ENCODE assay signal across 8 cellular contexts in genomic region chr7:150368884-150369739, GRCh38. TPM values are rescaled to one million over a fixed set of nuclear protein-coding genes. Genes with fewer than 3 reads are reported as not detected.
DNase-seq lines count a peak whose midpoint lies in the region; ATAC-seq and TF ChIP-seq lines count a peak whose summit lies in the region.

No MANE protein-coding gene starts in this region.

- no peaks in the 10 kb centered on the region for H3K27me3 ChIP-seq in ectodermal cell (ENCODE audit: control insufficient read depth, insufficient read depth, low read length, poor library complexity, severe bottlenecking)
- no peaks in the 10 kb centered on the region for H3K27me3 ChIP-seq in lung (ENCODE audit: control insufficient read depth, insufficient read depth)

- peak overlapping the region; percentile 92 for H3K27ac Mint-ChIP-seq in stimulated activated effector memory CD8-positive, alpha-beta T cell treated with anti-CD3 and anti-CD28 coated beads, Interleukin-12 subunit alpha, Interleukin-12 subunit beta, amount 100 ng/mL, for 72 hours

- H3K9me3 Mint-ChIP-seq in stimulated activated effector memory CD8-positive, alpha-beta T cell treated with anti-CD3 and anti-CD28 coated beads, Interleukin-12 subunit alpha, Interleukin-12 subunit beta, amount 100 ng/mL, for 72 hours = no peaks in the 10 kb centered on the region

- H3K36me3 ChIP-seq in ectodermal cell (ENCODE audit: control insufficient read depth, insufficient read depth, low read length) = peaks cover 26% of the 10 kb centered on the region
- peaks cover 0 to 37% of the 10 kb centered on the region in 2 donors for H3K36me3 ChIP-seq in lung (ENCODE audit: control insufficient read depth in 2 of 2, insufficient read depth in 2 of 2, low read length in 2 of 2)

- H3K9me3 ChIP-seq in ectodermal cell (ENCODE audit: control insufficient read depth, low read length) = no peaks in the 10 kb centered on the region
- H3K9me3 ChIP-seq in lung (ENCODE audit: control insufficient read depth in 2 of 2, insufficient read depth in 1 of 2, low read length in 1 of 2) = no peaks in the 10 kb centered on the region

- peaks cover 26% of the 10 kb centered on the region for H3K4me1 ChIP-seq in ectodermal cell (ENCODE audit: control insufficient read depth, insufficient read depth, low read length)
- peaks cover 5 to 7% of the 10 kb centered on the region in 2 donors for H3K4me1 ChIP-seq in lung (ENCODE audit: control insufficient read depth in 2 of 2, insufficient read depth in 2 of 2, low read length in 2 of 2)

- peak overlapping the region; percentile 84 for H3K4me3 Mint-ChIP-seq in stimulated activated effector memory CD8-positive, alpha-beta T cell treated with anti-CD3 and anti-CD28 coated beads, Interleukin-12 subunit alpha, Interleukin-12 subunit beta, amount 100 ng/mL, for 72 hours

- 0% methylated on average over 57 to 58 of the region's 58 CpGs for WGBS in ectodermal cell, 2 experiments
- 0 to 1% methylated on average over 41 to 58 of the region's 58 CpGs for WGBS in lung, 2 donors

- DNase-seq in NCI-H187 (lab: John Stamatoyannopoulos, UW) = peak; percentile 18 to 44
- DNase-seq in NCI-H187 treated with DMSO at 0.1 percent for 48 hours (lab: John Stamatoyannopoulos, UW) = no peak
- peak; percentile 11 for DNase-seq in NCI-H1105 (lab: John Stamatoyannopoulos, UW)
- DNase-seq in activated CD4-positive, alpha-beta T cell treated with anti-CD3 and anti-CD28 coated beads for 48 hours = peak; percentile 56
- peak; percentile 65 for DNase-seq in lung (ENCODE audit: low spot score)
- peak in 1 of 2 donors; percentile 20 for DNase-seq in stimulated activated effector memory CD8-positive, alpha-beta T cell treated with anti-CD3 and anti-CD28 coated beads, Interleukin-12 subunit alpha, Interleukin-12 subunit beta, amount 100 ng/mL, for 72 hours (ENCODE audit: low spot score in 2 of 2)

- H3K4me3 ChIP-seq in ectodermal cell (ENCODE audit: insufficient read depth, low read depth, low read length) (peak overlapping the region; percentile 90), lung (peak overlapping the region; percentile 85)

- H3K4me1 Mint-ChIP-seq in stimulated activated effector memory CD8-positive, alpha-beta T cell treated with anti-CD3 and anti-CD28 coated beads, Interleukin-12 subunit alpha, Interleukin-12 subunit beta, amount 100 ng/mL, for 72 hours = peaks cover 35% of the 10 kb centered on the region

- peaks cover 40% of the 10 kb centered on the region for H3K36me3 Mint-ChIP-seq in stimulated activated effector memory CD8-positive, alpha-beta T cell treated with anti-CD3 and anti-CD28 coated beads, Interleukin-12 subunit alpha, Interleukin-12 subunit beta, amount 100 ng/mL, for 72 hours

- no peak for TF ChIP-seq CTCF in lung (IDR thresholded peaks at IDR 0.05; ENCODE audit: control extremely low read depth, extremely low read depth)

- peak; percentile 22 for ATAC-seq in HG02571 (IDR thresholded peaks at IDR 0.05; ENCODE audit: unreplicated experiment)
- peak; percentile 27 for ATAC-seq in lung (ENCODE audit: insufficient read depth, low FRiP score)
- ATAC-seq in stimulated activated effector memory CD8-positive, alpha-beta T cell treated with anti-CD3 and anti-CD28 coated beads, Interleukin-12 subunit alpha, Interleukin-12 subunit beta, amount 100 ng/mL, for 72 hours = peak; percentile 56

- H3K27ac ChIP-seq in ectodermal cell (ENCODE audit: insufficient read depth, low read depth, low read length, poor library complexity, severe bottlenecking) (peak overlapping the region; percentile 98), lung (ENCODE audit: low read depth in 1 of 2, low read length in 1 of 2) (peak overlapping the region; percentile 97 to 99)

RNA-seq across cellular contexts. Expression of gene REPIN1, which starts 0.5 kb away (rescaled TPM):
- polyA plus RNA-seq in ectodermal cell (2013, experiment 1 of 4) = 75.3 TPM
- polyA plus RNA-seq in ectodermal cell (2013, experiment 2 of 4) = 83.3 TPM
- 73.8 TPM for polyA plus RNA-seq in ectodermal cell (2013, experiment 3 of 4)
- polyA plus RNA-seq in ectodermal cell (2013, experiment 4 of 4) = 79.6 TPM
- total RNA-seq in lung = 100 to 1,000 TPM in 1 of 2 donors, 10 to 100 TPM in 1; 50.3 to 135 TPM
- 10 to 100 TPM; 38.4 to 73.8 TPM for polyA plus RNA-seq in lung

RNA-seq across cellular contexts. Expression of gene ZNF775, which starts 10.0 kb away (rescaled TPM):
- polyA plus RNA-seq in ectodermal cell (2013, experiment 1 of 4) = 16.7 TPM
- polyA plus RNA-seq in ectodermal cell (2013, experiment 2 of 4) = 14.4 TPM
- 16.5 TPM for polyA plus RNA-seq in ectodermal cell (2013, experiment 3 of 4)
- 15.2 TPM for polyA plus RNA-seq in ectodermal cell (2013, experiment 4 of 4)
- 1 to 10 TPM; 4.4 to 5.4 TPM for total RNA-seq in lung
- 1 to 10 TPM; 1.4 to 3.2 TPM for polyA plus RNA-seq in lung

RNA-seq across cellular contexts. Expression of gene RARRES2, which starts 27.7 kb away (rescaled TPM):
- 4.9 TPM for polyA plus RNA-seq in ectodermal cell (2013, experiment 1 of 4)
- 3.5 TPM for polyA plus RNA-seq in ectodermal cell (2013, experiment 2 of 4)
- 5.2 TPM for polyA plus RNA-seq in ectodermal cell (2013, experiment 3 of 4)
- polyA plus RNA-seq in ectodermal cell (2013, experiment 4 of 4) = 5.9 TPM
- 100 to 1,000 TPM; 123 to 161 TPM for total RNA-seq in lung
- 100 to 1,000 TPM; 164 to 212 TPM for polyA plus RNA-seq in lung

RNA-seq across cellular contexts. Expression of gene ACTR3C, which starts 45.8 kb away (rescaled TPM):
- polyA plus RNA-seq in ectodermal cell (2013, experiment 1 of 4) = 0.93 TPM
- 0.44 TPM for polyA plus RNA-seq in ectodermal cell (2013, experiment 2 of 4)
- 0.48 TPM for polyA plus RNA-seq in ectodermal cell (2013, experiment 3 of 4)
- 0.20 TPM for polyA plus RNA-seq in ectodermal cell (2013, experiment 4 of 4)
- total RNA-seq in lung = 10 to 100 TPM; 13.0 to 34.2 TPM
- 1 to 10 TPM; 6.8 to 8.1 TPM for polyA plus RNA-seq in lung

RNA-seq across cellular contexts. Expression of gene LRRC61, which starts 46.0 kb away (rescaled TPM):
- 42.1 TPM for polyA plus RNA-seq in ectodermal cell (2013, experiment 1 of 4)
- polyA plus RNA-seq in ectodermal cell (2013, experiment 2 of 4) = 47.4 TPM
- polyA plus RNA-seq in ectodermal cell (2013, experiment 3 of 4) = 37.9 TPM
- 45.0 TPM for polyA plus RNA-seq in ectodermal cell (2013, experiment 4 of 4)
- total RNA-seq in lung = 10 to 100 TPM in 1 of 2 donors, 1 to 10 TPM in 1; 9.4 to 18.8 TPM
- 10 to 100 TPM in 1 of 2 donors, 1 to 10 TPM in 1; 7.1 to 16.6 TPM for polyA plus RNA-seq in lung
